Comparison of ENCODE assay signal across 1 cellular context in the genomic region with DNA sequence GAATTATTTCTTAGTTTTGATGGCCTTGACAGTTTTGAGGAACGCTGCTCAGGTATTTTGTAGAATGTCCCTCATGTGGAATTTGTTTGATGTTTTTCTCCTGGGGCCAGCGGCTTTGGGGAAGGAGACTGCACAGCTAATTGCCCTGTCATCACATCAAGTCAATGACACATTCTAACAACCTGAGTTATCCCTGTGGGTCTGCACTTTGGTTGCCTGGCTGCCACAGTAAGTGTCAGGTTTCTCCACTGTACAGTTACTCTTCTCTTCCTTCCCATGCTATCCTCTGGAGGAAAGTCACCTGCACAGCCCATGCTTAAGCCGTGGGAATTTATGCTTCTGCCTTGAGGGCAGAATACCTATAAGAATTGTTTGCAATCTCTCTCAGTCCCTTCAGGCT.
A peak's percentile ranks its signal among the peaks of the same experiment; 100 is the strongest.
TF ChIP-seq lines count a peak whose summit lies in the region.

No MANE protein-coding gene starts in this region.

TF ChIP-seq in HEK293, 187 proteins besides CTCF, POLR2A, EP300 and RAD21 (continued from another document):
- TF ChIP-seq OSR2 (tag by site-specific recombination; IDR thresholded peaks at IDR 0.05), result peak; percentile 79
- 0 out of 2 replicates have a peak, but pooled peaks have one; percentile 15 for TF ChIP-seq ZXDB (tag by site-specific recombination; IDR thresholded peaks at IDR 0.05)
- TF ChIP-seq GLIS1 (tag by site-specific recombination; IDR thresholded peaks at IDR 0.05), result peak; percentile 89
- TF ChIP-seq, protein P1, sequence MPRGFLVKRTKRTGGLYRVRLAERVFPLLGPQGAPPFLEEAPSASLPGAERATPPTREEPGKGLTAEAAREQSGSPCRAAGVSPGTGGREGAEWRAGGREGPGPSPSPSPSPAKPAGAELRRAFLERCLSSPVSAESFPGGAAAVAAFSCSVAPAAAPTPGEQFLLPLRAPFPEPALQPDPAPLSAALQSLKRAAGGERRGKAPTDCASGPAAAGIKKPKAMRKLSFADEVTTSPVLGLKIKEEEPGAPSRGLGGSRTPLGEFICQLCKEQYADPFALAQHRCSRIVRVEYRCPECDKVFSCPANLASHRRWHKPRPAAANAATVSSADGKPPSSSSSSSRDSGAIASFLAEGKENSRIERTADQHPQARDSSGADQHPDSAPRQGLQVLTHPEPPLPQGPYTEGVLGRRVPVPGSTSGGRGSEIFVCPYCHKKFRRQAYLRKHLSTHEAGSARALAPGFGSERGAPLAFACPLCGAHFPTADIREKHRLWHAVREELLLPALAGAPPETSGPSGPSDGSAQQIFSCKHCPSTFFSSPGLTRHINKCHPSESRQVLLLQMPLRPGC (tag by site-specific recombination; IDR thresholded peaks at IDR 0.05), result peak; percentile 71
- TF ChIP-seq, protein P2, sequence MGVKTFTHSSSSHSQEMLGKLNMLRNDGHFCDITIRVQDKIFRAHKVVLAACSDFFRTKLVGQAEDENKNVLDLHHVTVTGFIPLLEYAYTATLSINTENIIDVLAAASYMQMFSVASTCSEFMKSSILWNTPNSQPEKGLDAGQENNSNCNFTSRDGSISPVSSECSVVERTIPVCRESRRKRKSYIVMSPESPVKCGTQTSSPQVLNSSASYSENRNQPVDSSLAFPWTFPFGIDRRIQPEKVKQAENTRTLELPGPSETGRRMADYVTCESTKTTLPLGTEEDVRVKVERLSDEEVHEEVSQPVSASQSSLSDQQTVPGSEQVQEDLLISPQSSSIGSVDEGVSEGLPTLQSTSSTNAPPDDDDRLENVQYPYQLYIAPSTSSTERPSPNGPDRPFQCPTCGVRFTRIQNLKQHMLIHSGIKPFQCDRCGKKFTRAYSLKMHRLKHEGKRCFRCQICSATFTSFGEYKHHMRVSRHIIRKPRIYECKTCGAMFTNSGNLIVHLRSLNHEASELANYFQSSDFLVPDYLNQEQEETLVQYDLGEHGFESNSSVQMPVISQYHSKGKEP (tag by site-specific recombination; IDR thresholded peaks at IDR 0.05), result peak; percentile 54; the same call in 1 of the 2 replicates
- TF ChIP-seq, protein P3, sequence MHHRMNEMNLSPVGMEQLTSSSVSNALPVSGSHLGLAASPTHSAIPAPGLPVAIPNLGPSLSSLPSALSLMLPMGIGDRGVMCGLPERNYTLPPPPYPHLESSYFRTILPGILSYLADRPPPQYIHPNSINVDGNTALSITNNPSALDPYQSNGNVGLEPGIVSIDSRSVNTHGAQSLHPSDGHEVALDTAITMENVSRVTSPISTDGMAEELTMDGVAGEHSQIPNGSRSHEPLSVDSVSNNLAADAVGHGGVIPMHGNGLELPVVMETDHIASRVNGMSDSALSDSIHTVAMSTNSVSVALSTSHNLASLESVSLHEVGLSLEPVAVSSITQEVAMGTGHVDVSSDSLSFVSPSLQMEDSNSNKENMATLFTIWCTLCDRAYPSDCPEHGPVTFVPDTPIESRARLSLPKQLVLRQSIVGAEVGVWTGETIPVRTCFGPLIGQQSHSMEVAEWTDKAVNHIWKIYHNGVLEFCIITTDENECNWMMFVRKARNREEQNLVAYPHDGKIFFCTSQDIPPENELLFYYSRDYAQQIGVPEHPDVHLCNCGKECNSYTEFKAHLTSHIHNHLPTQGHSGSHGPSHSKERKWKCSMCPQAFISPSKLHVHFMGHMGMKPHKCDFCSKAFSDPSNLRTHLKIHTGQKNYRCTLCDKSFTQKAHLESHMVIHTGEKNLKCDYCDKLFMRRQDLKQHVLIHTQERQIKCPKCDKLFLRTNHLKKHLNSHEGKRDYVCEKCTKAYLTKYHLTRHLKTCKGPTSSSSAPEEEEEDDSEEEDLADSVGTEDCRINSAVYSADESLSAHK (tag by site-specific recombination; IDR thresholded peaks at IDR 0.05), result peak; percentile 63; the same call in 1 of the 2 replicates
- TF ChIP-seq SP7 (tag by site-specific recombination; IDR thresholded peaks at IDR 0.05), result 0 out of 2 replicates have a peak, but pooled peaks have one; percentile 17
- TF ChIP-seq, protein P4, sequence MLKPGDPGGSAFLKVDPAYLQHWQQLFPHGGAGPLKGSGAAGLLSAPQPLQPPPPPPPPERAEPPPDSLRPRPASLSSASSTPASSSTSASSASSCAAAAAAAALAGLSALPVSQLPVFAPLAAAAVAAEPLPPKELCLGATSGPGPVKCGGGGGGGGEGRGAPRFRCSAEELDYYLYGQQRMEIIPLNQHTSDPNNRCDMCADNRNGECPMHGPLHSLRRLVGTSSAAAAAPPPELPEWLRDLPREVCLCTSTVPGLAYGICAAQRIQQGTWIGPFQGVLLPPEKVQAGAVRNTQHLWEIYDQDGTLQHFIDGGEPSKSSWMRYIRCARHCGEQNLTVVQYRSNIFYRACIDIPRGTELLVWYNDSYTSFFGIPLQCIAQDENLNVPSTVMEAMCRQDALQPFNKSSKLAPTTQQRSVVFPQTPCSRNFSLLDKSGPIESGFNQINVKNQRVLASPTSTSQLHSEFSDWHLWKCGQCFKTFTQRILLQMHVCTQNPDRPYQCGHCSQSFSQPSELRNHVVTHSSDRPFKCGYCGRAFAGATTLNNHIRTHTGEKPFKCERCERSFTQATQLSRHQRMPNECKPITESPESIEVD (tag by site-specific recombination; IDR thresholded peaks at IDR 0.05), result 0 out of 2 replicates have a peak, but pooled peaks have one; percentile 25
- TF ChIP-seq SETDB1 (IDR thresholded peaks at IDR 0.05; ENCODE audit: insufficient read length, low read length), result no peak
- TF ChIP-seq, protein P5, sequence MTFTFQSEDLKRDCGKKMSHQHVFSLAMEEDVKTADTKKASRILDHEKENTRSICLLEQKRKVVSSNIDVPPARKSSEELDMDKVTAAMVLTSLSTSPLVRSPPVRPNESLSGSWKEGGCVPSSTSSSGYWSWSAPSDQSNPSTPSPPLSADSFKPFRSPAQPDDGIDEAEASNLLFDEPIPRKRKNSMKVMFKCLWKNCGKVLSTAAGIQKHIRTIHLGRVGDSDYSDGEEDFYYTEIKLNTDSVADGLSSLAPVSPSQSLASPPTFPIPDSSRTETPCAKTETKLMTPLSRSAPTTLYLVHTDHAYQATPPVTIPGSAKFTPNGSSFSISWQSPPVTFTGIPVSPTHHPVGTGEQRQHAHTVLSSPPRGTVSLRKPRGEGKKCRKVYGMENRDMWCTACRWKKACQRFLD (tag by site-specific recombination; IDR thresholded peaks at IDR 0.05), result no peak
- TF ChIP-seq ZNF626 (tag by site-specific recombination; IDR thresholded peaks at IDR 0.05), result no peak
- TF ChIP-seq ZNF629 (tag by site-specific recombination; IDR thresholded peaks at IDR 0.05), result 0 out of 2 replicates have a peak, but pooled peaks have one; percentile 28
- peak; percentile 71 for TF ChIP-seq ZNF600 (tag by site-specific recombination; IDR thresholded peaks at IDR 0.05)
